In genomic region chr6:3355358-3356055, GRCh38 we compare ENCODE assay signal across 1 cellular context.
TF ChIP-seq lines count a peak whose summit lies in the region.

No MANE protein-coding gene starts in this region.

TF ChIP-seq in GM23338, 12 proteins besides CTCF, POLR2A, EP300 and RAD21 (continued from another document):
- TF ChIP-seq ZNF462 (CRISPR knock-in tag; IDR thresholded peaks at IDR 0.05), result no peak
TF ChIP-seq in GM23338: peak in this region for 0.
